Comparison of ENCODE assay signal across 27 cellular contexts in the genomic region with DNA sequence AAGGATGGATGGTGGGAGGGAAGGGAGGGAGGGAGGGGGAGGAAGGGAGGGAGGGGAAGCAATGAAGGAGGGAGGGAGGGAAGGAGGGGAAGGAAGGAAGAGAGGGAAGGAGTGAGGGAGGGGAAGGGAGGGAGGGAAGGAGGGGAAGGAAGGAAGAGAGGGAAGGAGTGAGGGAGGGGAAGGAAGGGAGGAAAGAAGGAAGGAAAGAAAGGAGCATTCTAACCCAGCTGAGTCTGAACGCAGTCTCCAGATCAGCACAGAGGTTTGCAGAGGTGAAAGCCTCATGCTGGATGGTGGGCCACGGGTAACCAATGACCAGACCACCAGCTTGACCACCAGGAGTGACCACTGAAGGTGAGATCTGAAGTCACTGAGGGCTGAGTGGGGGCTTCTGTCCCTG. TPM values are rescaled to one million over a fixed set of nuclear protein-coding genes. Genes with fewer than 3 reads are reported as not detected.
"Had no signal": no experiment of that assay in that cellular context is flagged by ENCODE, and none has a peak within 500 bp of the region (broad histone marks: within the 10 kb centered on the region; RNA-seq: fewer than 3 reads in every experiment).

No MANE protein-coding gene starts in this region.

- H3K27ac ChIP-seq: PC-9, VCaP had no signal

- DNase-seq: activated B cell treated with CpG ODN at 0.5 μM for 24 hours; activated CD4-positive, alpha-beta memory T cell treated with anti-CD3 and anti-CD28 coated beads, Interleukin-2, amount 10 ng/mL, durations not matched to agents 7 days and 5 days; activated CD4-positive, alpha-beta T cell treated with anti-CD3 and anti-CD28 coated beads for 1 hour; activated CD4-positive, alpha-beta T cell treated with anti-CD3 and anti-CD28 coated beads for 48 hours; activated CD8-positive, alpha-beta memory T cell treated with anti-CD3 and anti-CD28 coated beads for 24 hours; activated CD8-positive, alpha-beta memory T cell treated with anti-CD3 and anti-CD28 coated beads, Interleukin-2, amount 10 ng/mL, durations not matched to agents 7 days and 5 days; activated CD8-positive, alpha-beta memory T cell treated with anti-CD3 and anti-CD28 coated beads, Interleukin-2, amount 50 U/mL, for 48 hours; activated effector memory CD4-positive, alpha-beta T cell treated with Interleukin-2 at 50 U/mL for 16 hours; activated naive CD4-positive, alpha-beta T cell treated with anti-CD3 and anti-CD28 coated beads, Interleukin-2, amount 10 ng/mL, durations not matched to agents 7 days and 5 days; activated naive CD8-positive, alpha-beta T cell treated with anti-CD3 and anti-CD28 coated beads, Interleukin-2, amount 50 U/mL, for 24 hours; activated T-cell treated with anti-CD3 and anti-CD28 coated beads, Interleukin-2, amount 50 U/mL, for 48 hours; NCI-H187; NCI-H2029 treated with DMSO at 0.1 percent for 48 hours; NCI-H2107; NCI-H2171; NCI-H510A; NCI-H526; NCI-H774; PC-9; Right ventricle myocardium superior; T-helper 1 cell; T-helper 2 cell; T-helper 9 cell had no signal

- H3K4me3 ChIP-seq: PC-9 had no signal

RNA-seq across cellular contexts. Expression of a gene that starts 18.6 kb away (rescaled TPM):
- total RNA-seq: activated CD4-positive, alpha-beta memory T cell treated with anti-CD3 and anti-CD28 coated beads, Interleukin-2, amount 10 ng/mL, durations not matched to agents 7 days and 5 days; bronchial epithelial cell; M059J; OCI-LY7; PC-9; Right ventricle myocardium superior had no signal

RNA-seq across cellular contexts. Expression of a gene that starts 50.9 kb away (rescaled TPM):
- total RNA-seq: activated CD4-positive, alpha-beta memory T cell treated with anti-CD3 and anti-CD28 coated beads, Interleukin-2, amount 10 ng/mL, durations not matched to agents 7 days and 5 days; activated CD8-positive, alpha-beta memory T cell treated with anti-CD3 and anti-CD28 coated beads, Interleukin-2, amount 10 ng/mL, durations not matched to agents 7 days and 5 days; bronchial epithelial cell; OCI-LY7; PC-9 had no signal
